In genomic region chrX:121323337-121323736, GRCh38 we compare ENCODE assay signal across 28 cellular contexts.
"Had no signal": no experiment of that assay in that cellular context is flagged by ENCODE, and none has a peak within 500 bp of the region (broad histone marks: within the 10 kb centered on the region; RNA-seq: fewer than 3 reads in every experiment).

No MANE protein-coding gene starts in this region.

- DNase-seq: colonic mucosa; cortex of kidney; dermis blood vessel endothelial cell; dorsolateral prefrontal cortex; effector CD4-positive, alpha-beta T cell; effector CD8-positive, alpha-beta T cell; effector memory CD4-positive, alpha-beta T cell; effector memory CD8-positive, alpha-beta T cell; endodermal cell; erythroblast; esophagus squamous epithelium; foreskin fibroblast; foreskin keratinocyte; foreskin melanocyte; gastrocnemius medialis; glutamatergic neuron; head of caudate nucleus; heart left ventricle; heart right ventricle had no signal

- ATAC-seq: effector memory CD8-positive, alpha-beta T cell; esophagus mucosa; foreskin keratinocyte; gastrocnemius medialis; gastroesophageal sphincter; heart left ventricle; heart right ventricle had no signal

- FAIRE-seq: endometrium, endothelial cell of umbilical vein, frontal cortex had no signal

- H3K27ac ChIP-seq: colonic mucosa, coronary artery, dorsolateral prefrontal cortex, epithelial cell of prostate, esophagus muscularis mucosa, esophagus squamous epithelium, foreskin keratinocyte, gastrocnemius medialis, gastroesophageal sphincter, heart left ventricle, heart right ventricle had no signal

- H3K9me3 Mint-ChIP-seq: dendritic cell treated with granulocyte-macrophage colony-stimulating factor and Interleukin-4, amounts not matched to agents 40 ng/mL and 50 ng/mL, for 4 days; effector memory CD8-positive, alpha-beta T cell had no signal

- H3K4me1 ChIP-seq: colonic mucosa, esophagus muscularis mucosa, esophagus squamous epithelium, foreskin keratinocyte, gastrocnemius medialis, gastroesophageal sphincter, heart left ventricle, heart right ventricle had no signal

- H3K27me3 ChIP-seq: colonic mucosa, esophagus muscularis mucosa, esophagus squamous epithelium, foreskin keratinocyte, gastrocnemius medialis, gastroesophageal sphincter, heart left ventricle, heart right ventricle had no signal

- H3K9me3 ChIP-seq: colonic mucosa, esophagus muscularis mucosa, esophagus squamous epithelium, gastrocnemius medialis, gastroesophageal sphincter, heart right ventricle had no signal

- H3K4me3 Mint-ChIP-seq: dendritic cell treated with granulocyte-macrophage colony-stimulating factor and Interleukin-4, amounts not matched to agents 40 ng/mL and 50 ng/mL, for 4 days; effector memory CD8-positive, alpha-beta T cell; endodermal cell had no signal

- H3K4me3 ChIP-seq: colonic mucosa, coronary artery, dorsolateral prefrontal cortex, esophagus muscularis mucosa, esophagus squamous epithelium, gastrocnemius medialis, gastroesophageal sphincter, heart left ventricle, heart right ventricle had no signal

- H3K36me3 ChIP-seq: colonic mucosa, esophagus muscularis mucosa, esophagus squamous epithelium, gastrocnemius medialis, gastroesophageal sphincter, heart left ventricle, heart right ventricle had no signal

- H3K27me3 Mint-ChIP-seq: dendritic cell treated with granulocyte-macrophage colony-stimulating factor and Interleukin-4, amounts not matched to agents 40 ng/mL and 50 ng/mL, for 4 days; effector memory CD8-positive, alpha-beta T cell had no signal

- H3K27ac Mint-ChIP-seq: dendritic cell treated with granulocyte-macrophage colony-stimulating factor and Interleukin-4, amounts not matched to agents 40 ng/mL and 50 ng/mL, for 4 days; effector memory CD8-positive, alpha-beta T cell; endodermal cell had no signal
